In genomic region chr12:124509300-124509675, GRCh38 we compare ENCODE assay signal across 11 cellular contexts. TPM values are rescaled to one million over a fixed set of nuclear protein-coding genes. Genes with fewer than 3 reads are reported as not detected.
A peak's percentile ranks its signal among the peaks of the same experiment; 100 is the strongest.
DNase-seq lines count a peak whose midpoint lies in the region; ATAC-seq and TF ChIP-seq lines count a peak whose summit lies in the region.
"Had no signal": no experiment of that assay in that cellular context is flagged by ENCODE, and none has a peak within 500 bp of the region (broad histone marks: within the 10 kb centered on the region; RNA-seq: fewer than 3 reads in every experiment).

No MANE protein-coding gene starts in this region.

- H3K4me1 ChIP-seq in breast epithelium: peaks cover 43 to 80% of the 10 kb centered on the region in 2 donors
- H3K4me1 ChIP-seq in mucosa of rectum (ENCODE audit: control insufficient read depth in 2 of 2, insufficient read depth in 2 of 2, low read length in 2 of 2): peaks cover 50 to 67% of the 10 kb centered on the region in 2 donors
- peaks cover 69 to 97% (median 75%) of the 10 kb centered on the region in 4 donors for H3K4me1 ChIP-seq in upper lobe of left lung

- H3K4me3 Mint-ChIP-seq in activated T-cell treated with anti-CD3 and anti-CD28 coated beads, Interleukin-2, amount 50 U/mL, for 72 hours: no peak overlapping the region
- no peak overlapping the region for H3K4me3 Mint-ChIP-seq in activated T-cell treated with anti-CD3 and anti-CD28 coated beads, Interleukin-2, amount 50 U/mL, for 24 hours

- H3K4me1 Mint-ChIP-seq in activated T-cell treated with anti-CD3 and anti-CD28 coated beads, Interleukin-2, amount 50 U/mL, for 72 hours (ENCODE audit: low read depth): peaks cover 26% of the 10 kb centered on the region
- H3K4me1 Mint-ChIP-seq in activated T-cell treated with anti-CD3 and anti-CD28 coated beads, Interleukin-2, amount 50 U/mL, for 24 hours (ENCODE audit: low read depth): peaks cover 31% of the 10 kb centered on the region

- H3K4me3 ChIP-seq in breast epithelium (peak overlapping the region in 2 of 3 donors; percentile 3 to 14), mucosa of rectum (ENCODE audit: low read length in 2 of 2) (no peak overlapping the region), upper lobe of left lung (no peak overlapping the region)

- H3K9me3 ChIP-seq in breast epithelium (no peaks in the 10 kb centered on the region), mucosa of rectum (ENCODE audit: control insufficient read depth in 2 of 2, low read length in 2 of 2) (no peaks in the 10 kb centered on the region), upper lobe of left lung (no peaks in the 10 kb centered on the region)
- H3K9me3 ChIP-seq: neutrophil had no signal

- H3K27me3 ChIP-seq in breast epithelium (no peaks in the 10 kb centered on the region), mucosa of rectum (ENCODE audit: control insufficient read depth in 2 of 2, insufficient read depth in 2 of 2, low read length in 2 of 2) (no peaks in the 10 kb centered on the region), upper lobe of left lung (no peaks in the 10 kb centered on the region)
- H3K27me3 ChIP-seq: neutrophil had no signal

- H3K36me3 ChIP-seq in breast epithelium (no peaks in the 10 kb centered on the region), mucosa of rectum (ENCODE audit: control insufficient read depth in 2 of 2, insufficient read depth in 2 of 2, low read length in 2 of 2) (no peaks in the 10 kb centered on the region), upper lobe of left lung (peaks cover 0 to 7% (median 4%) of the 10 kb centered on the region in 4 donors)
- H3K36me3 ChIP-seq: neutrophil had no signal

- TF ChIP-seq EP300 in upper lobe of left lung (IDR thresholded peaks at IDR 0.05): no peak

- H3K27ac Mint-ChIP-seq in activated T-cell treated with anti-CD3 and anti-CD28 coated beads, Interleukin-2, amount 50 U/mL, for 72 hours: peak overlapping the region; percentile 24
- no peak overlapping the region for H3K27ac Mint-ChIP-seq in activated T-cell treated with anti-CD3 and anti-CD28 coated beads, Interleukin-2, amount 50 U/mL, for 24 hours

- no peak for TF ChIP-seq POLR2A in breast epithelium (IDR thresholded peaks at IDR 0.05)
- TF ChIP-seq POLR2A in upper lobe of left lung (IDR thresholded peaks at IDR 0.05): no peak

- H3K27ac ChIP-seq in breast epithelium: peak overlapping the region; percentile 92
- peak overlapping the region; percentile 23 to 26 for H3K27ac ChIP-seq in mucosa of rectum (ENCODE audit: low read depth in 2 of 2, low read length in 2 of 2)
- peak overlapping the region; percentile 69 to 88 (median 76) for H3K27ac ChIP-seq in upper lobe of left lung
- H3K27ac ChIP-seq: neutrophil had no signal

- H3K36me3 Mint-ChIP-seq in activated T-cell treated with anti-CD3 and anti-CD28 coated beads, Interleukin-2, amount 50 U/mL, for 72 hours (ENCODE audit: insufficient read depth in 2 of 2): no peaks in the 10 kb centered on the region
- peaks cover 4% of the 10 kb centered on the region for H3K36me3 Mint-ChIP-seq in activated T-cell treated with anti-CD3 and anti-CD28 coated beads, Interleukin-2, amount 50 U/mL, for 24 hours (ENCODE audit: low read depth)

- no peaks in the 10 kb centered on the region for H3K27me3 Mint-ChIP-seq in activated T-cell treated with anti-CD3 and anti-CD28 coated beads, Interleukin-2, amount 50 U/mL, for 72 hours (ENCODE audit: low read depth)
- no peaks in the 10 kb centered on the region for H3K27me3 Mint-ChIP-seq in activated T-cell treated with anti-CD3 and anti-CD28 coated beads, Interleukin-2, amount 50 U/mL, for 24 hours

- DNase-seq in activated T-cell treated with anti-CD3 and anti-CD28 coated beads, Interleukin-2, amount 50 U/mL, for 72 hours: no peak
- DNase-seq in activated T-cell treated with anti-CD3 and anti-CD28 coated beads, Interleukin-2, amount 50 U/mL, for 24 hours: no peak
- DNase-seq in breast epithelium (ENCODE audit: low spot score in 2 of 2): no peak
- no peak for DNase-seq in upper lobe of left lung
- DNase-seq in UCSD-AML1 (lab: John Stamatoyannopoulos, UW; ENCODE audit: unreplicated experiment): no peak
- no peak for DNase-seq in T-helper 1 cell
- DNase-seq: NCI-H82 had no signal

- TF ChIP-seq CTCF in breast epithelium (IDR thresholded peaks at IDR 0.05) (no peak), upper lobe of left lung (IDR thresholded peaks at IDR 0.05) (no peak)

- intact Hi-C loops in breast epithelium (cut with DNase I; ENCODE audit: low total_unique reads): no loop called here

- H3K9ac ChIP-seq in mucosa of rectum (ENCODE audit: low read depth in 1 of 2, low read length in 2 of 2): no peak overlapping the region

- no peaks in the 10 kb centered on the region for H3K9me3 Mint-ChIP-seq in activated T-cell treated with anti-CD3 and anti-CD28 coated beads, Interleukin-2, amount 50 U/mL, for 72 hours
- no peaks in the 10 kb centered on the region for H3K9me3 Mint-ChIP-seq in activated T-cell treated with anti-CD3 and anti-CD28 coated beads, Interleukin-2, amount 50 U/mL, for 24 hours

- no peak for ATAC-seq in activated T-cell treated with anti-CD3 and anti-CD28 coated beads, Interleukin-2, amount 50 U/mL, for 72 hours (replicated peaks in 1 of 2)
- ATAC-seq in upper lobe of left lung (ENCODE audit: low FRiP score in 2 of 2) (no peak), GM21423 (IDR thresholded peaks at IDR 0.05; ENCODE audit: unreplicated experiment) (no peak)
- ATAC-seq: activated CD4-positive, CD25-positive, alpha-beta regulatory T cell treated with anti-CD3 and anti-CD28 coated beads, Interleukin-2, amount 50 U/mL, for 24 hours had no signal

- WGBS in upper lobe of left lung, 2 donors: 67 to 93% methylated on average over 1 of the region's 1 CpG

RNA-seq across cellular contexts. Expression of gene NCOR2, which starts 58.1 kb away (rescaled TPM):
- 100 to 1,000 TPM; 125 to 142 TPM for total RNA-seq in activated T-cell treated with anti-CD3 and anti-CD28 coated beads, Interleukin-2, amount 50 U/mL, for 72 hours
- total RNA-seq in breast epithelium (10 to 100 TPM; 58.4 to 83.9 (median 71.7) TPM), upper lobe of left lung (100 to 1,000 TPM; 188 to 603 (median 373) TPM)

Comparison
In these comparisons a context has a peak if more than half of its experiments do, and no peak if none do; other contexts are left out.
1. H3K27ac ChIP-seq: peak in every context shown above with its lines; median percentile 92 in breast epithelium; 76 in upper lobe of left lung; 24 in mucosa of rectum.
2. H3K4me3 ChIP-seq: peak in breast epithelium (2 of 3); none in mucosa of rectum (0 of 2) and upper lobe of left lung (0 of 4).